Comparison of ENCODE assay signal across 1 cellular context in genomic region chr16:69762843-69763556, GRCh38.
TF ChIP-seq lines count a peak whose summit lies in the region.

No MANE protein-coding gene starts in this region.

TF ChIP-seq in GM23338, 12 proteins besides CTCF, POLR2A, EP300 and RAD21 (continued from another document):
- no peak for TF ChIP-seq ZNF462 (CRISPR knock-in tag; IDR thresholded peaks at IDR 0.05)
- no peak for TF ChIP-seq EZH2phosphoT487 (IDR thresholded peaks at IDR 0.05; ENCODE audit: unreplicated experiment)
- no peak for TF ChIP-seq REST (IDR thresholded peaks at IDR 0.05; ENCODE audit: unreplicated experiment)
- TF ChIP-seq NANOG (IDR thresholded peaks at IDR 0.05; ENCODE audit: borderline replicate concordance), result no peak
- no peak for TF ChIP-seq ZNF114 (CRISPR knock-in tag; IDR thresholded peaks at IDR 0.05)
- no peak for TF ChIP-seq ETS1 (IDR thresholded peaks at IDR 0.05)
- no peak for TF ChIP-seq STAT1 (IDR thresholded peaks at IDR 0.05; ENCODE audit: unreplicated experiment)
- TF ChIP-seq EZH2 (IDR thresholded peaks at IDR 0.05; ENCODE audit: low read depth, unreplicated experiment), result no peak
- TF ChIP-seq CREB1 (CRISPR knock-in tag; IDR thresholded peaks at IDR 0.05; ENCODE audit: low read depth), result no peak
